8 cellular contexts compared by ENCODE assay signal in the genomic region with DNA sequence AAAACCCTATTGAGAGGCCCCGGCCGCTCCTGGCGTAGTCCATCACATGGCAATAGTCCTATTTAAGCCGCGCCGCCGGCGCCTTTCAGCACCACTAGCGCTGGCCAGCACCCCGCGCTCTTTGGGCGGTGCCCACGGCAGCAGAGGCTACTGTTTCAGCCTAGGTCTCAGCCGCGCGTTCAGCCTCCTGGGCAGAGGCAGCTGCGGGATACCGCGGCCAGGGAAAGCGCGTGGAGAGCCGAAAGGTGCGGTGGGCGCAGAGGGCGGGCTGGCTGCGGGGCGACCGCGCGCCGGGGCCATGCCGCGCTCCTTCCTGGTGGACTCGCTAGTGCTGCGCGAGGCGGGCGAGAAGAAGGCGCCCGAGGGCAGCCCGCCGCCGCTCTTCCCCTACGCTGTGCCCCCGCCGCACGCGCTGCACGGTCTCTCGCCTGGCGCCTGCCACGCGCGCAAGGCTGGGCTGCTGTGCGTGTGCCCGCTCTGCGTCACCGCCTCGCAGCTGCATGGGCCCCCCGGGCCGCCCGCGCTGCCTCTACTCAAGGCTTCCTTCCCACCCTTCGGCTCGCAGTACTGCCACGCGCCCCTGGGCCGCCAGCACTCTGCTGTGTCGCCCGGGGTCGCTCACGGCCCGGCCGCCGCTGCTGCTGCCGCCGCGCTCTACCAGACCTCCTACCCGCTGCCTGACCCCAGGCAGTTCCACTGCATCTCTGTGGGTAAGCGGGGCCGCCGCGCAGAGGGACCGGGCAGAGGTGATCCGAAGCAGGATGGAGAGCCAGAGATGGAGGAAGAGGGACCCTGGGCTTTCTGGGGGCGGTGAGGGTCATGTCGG. TPM values are rescaled to one million over a fixed set of nuclear protein-coding genes. Genes with fewer than 3 reads are reported as not detected.
DNase-seq lines count a peak whose midpoint lies in the region; ATAC-seq and TF ChIP-seq lines count a peak whose summit lies in the region.

A gene (plus strand): TSS at position 91 of the 826 bp plus-strand sequence. CDS start 208 bp downstream, at position 299.

- TF ChIP-seq CTCF in OCI-LY3 (IDR thresholded peaks at IDR 0.05; ENCODE audit: low read depth, low read length) (no peak), ascending aorta (IDR thresholded peaks at IDR 0.05) (no peak)

- H3K79me2 ChIP-seq in OCI-LY3 (ENCODE audit: low read length): no peaks in the 10 kb centered on the region

- H3K36me3 ChIP-seq in OCI-LY3 (replicated peaks; ENCODE audit: low read depth, low read length) (no peaks in the 10 kb centered on the region), ascending aorta (no peaks in the 10 kb centered on the region)

- H3K4me3 ChIP-seq in OCI-LY3 (ENCODE audit: low read length): peak within 1 kb of the TSS; percentile 74
- peak within 1 kb of the TSS; percentile 48 to 51 for H3K4me3 ChIP-seq in ascending aorta

- H3K27me3 ChIP-seq in OCI-LY3 (ENCODE audit: low read depth, low read length) (no peaks in the 10 kb centered on the region), ascending aorta (peaks cover 37% of the 10 kb centered on the region)

- H3K27ac ChIP-seq in OCI-LY3 (ENCODE audit: low read length) (no peak within 1 kb of the TSS), ascending aorta (no peak within 1 kb of the TSS)

- intact Hi-C loops in ascending aorta (cut with DNase I): no loop called here

- peak within 1 kb of the TSS; percentile 83; the same call in 1 of the 2 replicates for H2AFZ ChIP-seq in OCI-LY3 (ENCODE audit: low read depth, low read length)

- no peak within 1 kb of the TSS for H3K9ac ChIP-seq in OCI-LY3 (ENCODE audit: low read length)

- ATAC-seq in HG03135 (IDR thresholded peaks at IDR 0.05; ENCODE audit: unreplicated experiment) (no peak), GM19395 (IDR thresholded peaks at IDR 0.05; ENCODE audit: unreplicated experiment) (no peak)

- peak; percentile 24 for DNase-seq in GM04504 (ENCODE audit: low read depth)
- peak in 1 of 2 donors; percentile 69 for DNase-seq in ascending aorta (ENCODE audit: low spot score in 2 of 2)
- peak; percentile 36 for DNase-seq in hepatic stellate cell (ENCODE audit: low spot score)
- DNase-seq in renal cortical epithelial cell (ENCODE audit: low read depth): peak; percentile 21
- DNase-seq in NK-92 treated with Interleukin-12 subunit alpha and Interleukin-12 subunit beta, amount 100 ng/mL, for 24 hours (lab: John Stamatoyannopoulos, UW): no peak

- H3K4me2 ChIP-seq in OCI-LY3 (ENCODE audit: low read length): peak within 1 kb of the TSS; percentile 74

- no peaks in the 10 kb centered on the region for H4K20me1 ChIP-seq in OCI-LY3 (ENCODE audit: insufficient read depth, low read length)

- H3K9me3 ChIP-seq in OCI-LY3 (ENCODE audit: insufficient read depth, low read length) (no peaks in the 10 kb centered on the region), ascending aorta (no peaks in the 10 kb centered on the region)

- peaks cover 15% of the 10 kb centered on the region for H3K4me1 ChIP-seq in OCI-LY3 (ENCODE audit: low read length)
- H3K4me1 ChIP-seq in ascending aorta: peaks cover 5 to 24% of the 10 kb centered on the region in 2 donors

RNA-seq across cellular contexts. Expression of the gene that starts here (rescaled TPM):
- total RNA-seq in ascending aorta (not detected), renal cortical epithelial cell (not detected in 2 replicates)

Comparison
In these comparisons a context has a peak if more than half of its experiments do, and no peak if none do; other contexts are left out.
1. Peak in DNase-seq in renal cortical epithelial cell; RNA of the gene not detected or under 1 TPM.